8 cellular contexts compared by ENCODE assay signal in genomic region chr19:39995794-39996193, GRCh38. TPM values are rescaled to one million over a fixed set of nuclear protein-coding genes. Genes with fewer than 3 reads are reported as not detected.
DNase-seq lines count a peak whose midpoint lies in the region; ATAC-seq and TF ChIP-seq lines count a peak whose summit lies in the region.

No MANE protein-coding gene starts in this region.

- peak overlapping the region; percentile 78 for H3K4me2 ChIP-seq in GM23248 (ENCODE audit: unreplicated experiment)

- H4K20me1 ChIP-seq in GM23248 (ENCODE audit: insufficient read depth), result no peaks in the 10 kb centered on the region

- H3K9me3 ChIP-seq in GM23248 (ENCODE audit: low read depth) (no peaks in the 10 kb centered on the region), left lung (peaks cover 0 to 4% of the 10 kb centered on the region in 2 donors)

- H3K79me2 ChIP-seq in GM23248 (ENCODE audit: insufficient read depth), result peaks cover 41% of the 10 kb centered on the region

- in situ Hi-C loops in GM23248 (cut with MboI), result no loop called here

- H3K4me1 Mint-ChIP-seq in activated naive CD8-positive, alpha-beta T cell treated with anti-CD3 and anti-CD28 coated beads for 36 hours, result peaks cover 41% of the 10 kb centered on the region

- peak overlapping the region; percentile 88 for H3K9ac ChIP-seq in GM23248

- no peak overlapping the region for H3K27ac Mint-ChIP-seq in activated naive CD8-positive, alpha-beta T cell treated with anti-CD3 and anti-CD28 coated beads for 36 hours

- intact Hi-C loops in left lung (cut with DNase I), result no loop called here

- H3K27me3 Mint-ChIP-seq in activated naive CD8-positive, alpha-beta T cell treated with anti-CD3 and anti-CD28 coated beads for 36 hours, result no peaks in the 10 kb centered on the region

- peaks cover 10% of the 10 kb centered on the region for H3F3A ChIP-seq in GM23248 (ENCODE audit: insufficient read depth)

- peaks cover 9% of the 10 kb centered on the region for H3K9me3 Mint-ChIP-seq in activated naive CD8-positive, alpha-beta T cell treated with anti-CD3 and anti-CD28 coated beads for 36 hours

- H3K27ac ChIP-seq in 22Rv1 (peak overlapping the region; percentile 80; the same call in 1 of the 2 replicates), GM23248 (peak overlapping the region; percentile 89), left lung (no peak overlapping the region), foreskin keratinocyte (no peak overlapping the region)

- H3K9me2 ChIP-seq in GM23248 (ENCODE audit: insufficient read depth), result no peaks in the 10 kb centered on the region

- DNase-seq in GM23248 (no peak), left lung (no peak), NCI-H2196 (lab: John Stamatoyannopoulos, UW; ENCODE audit: unreplicated experiment) (no peak), GF-D8 (lab: John Stamatoyannopoulos, UW) (no peak), foreskin keratinocyte (no peak), cerebellar cortex (ENCODE audit: low spot score) (no peak)
- no peak for DNase-seq in activated naive CD8-positive, alpha-beta T cell treated with anti-CD3 and anti-CD28 coated beads for 36 hours

- H3K4me1 ChIP-seq in GM23248 (ENCODE audit: insufficient read depth) (peaks cover 24% of the 10 kb centered on the region), left lung (peaks cover 12 to 13% of the 10 kb centered on the region in 2 donors), foreskin keratinocyte (peaks cover 15% of the 10 kb centered on the region)

- WGBS in GM23248 (ENCODE audit: low coverage in 1 of 2, low lambda C conversion rate in 2 of 2, missing lambda C conversion rate in 2 of 2), 2 experiments, result 6 to 18% methylated on average over 1 of the region's 1 CpG

- TF ChIP-seq CTCF in 22Rv1 (IDR thresholded peaks at IDR 0.05), result no peak
- no peak for TF ChIP-seq CTCF in left lung (IDR thresholded peaks at IDR 0.05)
- TF ChIP-seq CTCF in foreskin keratinocyte (conservative IDR thresholded peaks at IDR 0.05), result no peak

- H3K4me3 ChIP-seq in GM23248, result peak overlapping the region; percentile 80
- peak overlapping the region; percentile 47 to 69 for H3K4me3 ChIP-seq in left lung

- H3K27me3 ChIP-seq in GM23248 (replicated peaks; ENCODE audit: insufficient read depth) (no peaks in the 10 kb centered on the region), left lung (no peaks in the 10 kb centered on the region), foreskin keratinocyte (no peaks in the 10 kb centered on the region)

- H3K36me3 Mint-ChIP-seq in activated naive CD8-positive, alpha-beta T cell treated with anti-CD3 and anti-CD28 coated beads for 36 hours, result peaks cover 46% of the 10 kb centered on the region

- peak overlapping the region; percentile 95; the same call in 1 of the 2 replicates for H2AFZ ChIP-seq in GM23248

- no peaks in the 10 kb centered on the region for H3K36me3 ChIP-seq in GM23248 (ENCODE audit: low read depth)
- H3K36me3 ChIP-seq in left lung, result no peaks in the 10 kb centered on the region

- H3K4me3 Mint-ChIP-seq in activated naive CD8-positive, alpha-beta T cell treated with anti-CD3 and anti-CD28 coated beads for 36 hours, result peak overlapping the region; percentile 92

- no peak for ATAC-seq in left lung
- ATAC-seq in foreskin keratinocyte, result no peak

RNA-seq across cellular contexts. Expression of gene ZNF546, which starts 1.1 kb away (rescaled TPM):
- 1.4 and 6.1 TPM in 2 replicates for total RNA-seq in GM23248 (2014; rRNA removed; shearing (Covaris generic))
- polyA plus RNA-seq in GM23248 (2016; fragmentation: Nextera tagmentation; extraction: Ambion mirVana) (1.2 and 2.1 TPM in 2 replicates), foreskin keratinocyte (0.37 and 0.38 TPM in 2 replicates)
- total RNA-seq in activated naive CD8-positive, alpha-beta T cell treated with anti-CD3 and anti-CD28 coated beads for 36 hours, result 1 to 10 TPM; 3.7 to 3.8 TPM
- total RNA-seq in left lung (1 to 10 TPM; 5.1 to 5.4 TPM), foreskin keratinocyte (1.0 and 1.3 TPM in 2 replicates)

RNA-seq across cellular contexts. Expression of gene PSMC4, which starts 24.8 kb away (rescaled TPM):
- total RNA-seq in GM23248 (2014; rRNA removed; shearing (Covaris generic)), result 94.8 and 137 TPM in 2 replicates
- polyA plus RNA-seq in GM23248 (2016; fragmentation: Nextera tagmentation; extraction: Ambion mirVana) (112 and 113 TPM in 2 replicates), foreskin keratinocyte (117 and 121 TPM in 2 replicates)
- 100 to 1,000 TPM; 169 to 170 TPM for total RNA-seq in activated naive CD8-positive, alpha-beta T cell treated with anti-CD3 and anti-CD28 coated beads for 36 hours
- total RNA-seq in left lung (10 to 100 TPM; 59.8 to 94.9 TPM), foreskin keratinocyte (118 TPM in 2 replicates)

Comparison
In these comparisons a context has a peak if more than half of its experiments do, and no peak if none do; other contexts are left out.
1. H3K27ac ChIP-seq: peak in 22Rv1 (single experiment) and GM23248 (single experiment); none in left lung (0 of 2) and foreskin keratinocyte (single experiment).